Comparison of ENCODE assay signal across 24 cellular contexts in the genomic region with DNA sequence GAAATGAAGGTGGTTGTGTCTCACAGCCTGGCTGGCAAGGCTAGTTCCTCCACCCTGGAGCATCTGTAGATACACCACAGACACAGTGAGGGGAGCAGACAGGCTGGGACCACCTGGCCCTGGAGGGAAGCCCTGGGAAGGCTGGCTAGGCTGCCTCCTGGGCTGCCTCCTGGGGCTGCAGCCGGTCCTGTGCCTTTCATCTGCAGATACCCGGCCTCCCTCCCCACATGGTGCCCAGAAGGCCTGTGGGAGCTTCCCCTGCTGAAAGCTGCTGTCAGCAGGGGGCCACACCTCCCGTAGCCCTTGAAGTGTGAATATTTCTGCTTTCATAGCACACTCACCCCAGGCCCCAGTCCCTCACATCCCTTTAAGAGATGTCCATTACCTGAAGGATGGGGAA. TPM values are rescaled to one million over a fixed set of nuclear protein-coding genes. Genes with fewer than 3 reads are reported as not detected.
DNase-seq lines count a peak whose midpoint lies in the region; ATAC-seq and TF ChIP-seq lines count a peak whose summit lies in the region.
"Had no signal": no experiment of that assay in that cellular context is flagged by ENCODE, and none has a peak within 500 bp of the region (broad histone marks: within the 10 kb centered on the region; RNA-seq: fewer than 3 reads in every experiment).

No MANE protein-coding gene starts in this region.

- no peak overlapping the region for H3K4me3 Mint-ChIP-seq in WTC11
- H3K4me3 Mint-ChIP-seq: mesothelial cell of epicardium; naive thymus-derived CD4-positive, alpha-beta T cell; type B pancreatic cell had no signal

- H3K36me3 Mint-ChIP-seq in WTC11 = no peaks in the 10 kb centered on the region
- H3K36me3 Mint-ChIP-seq: activated naive CD4-positive, alpha-beta T cell treated with anti-CD3 and anti-CD28 coated beads, Interleukin-2, amount 50 U/mL, for 72 hours; mesothelial cell of epicardium; naive thymus-derived CD4-positive, alpha-beta T cell; type B pancreatic cell had no signal

- no peak for TF ChIP-seq CTCF in WTC11 (IDR thresholded peaks at IDR 0.05)
- no peak for TF ChIP-seq CTCF in GM20000 (IDR thresholded peaks at IDR 0.05; ENCODE audit: extremely low read depth, missing control alignments)

- no peaks in the 10 kb centered on the region for H3K36me3 ChIP-seq in MG63
- H3K36me3 ChIP-seq: cardiac muscle cell, gastroesophageal sphincter, left lung, WERI-Rb-1 had no signal

- CTCF ChIA-PET in WTC11 (lab: Charles Lee) = interaction anchor here (1.3 to 2.4 kb wide), 3 partner anchors 38 to 172 kb away, joined by 3 to 6 read pairs (median 4); a partner anchor contains a TSS

- H3K9me3 ChIP-seq in MG63 = no peaks in the 10 kb centered on the region
- H3K9me3 ChIP-seq: gastroesophageal sphincter, left lung had no signal

- H3K27me3 Mint-ChIP-seq in WTC11 (ENCODE audit: low read depth) = no peaks in the 10 kb centered on the region
- H3K27me3 Mint-ChIP-seq: type B pancreatic cell had no signal

- in situ Hi-C loops in KBM-7 (cut with MboI; ENCODE audit: low pct_unique_long_range_greater_than_20kb, low sequenced_read_pairs) = no loop called here

- H3K27me3 ChIP-seq in MG63 = no peaks in the 10 kb centered on the region
- H3K27me3 ChIP-seq: cardiac muscle cell, gastroesophageal sphincter, left lung had no signal

- peak; percentile 31 for DNase-seq in NCI-H510A treated with DMSO at 0.1 percent for 48 hours (lab: John Stamatoyannopoulos, UW)
- DNase-seq in NCI-H510A (lab: John Stamatoyannopoulos, UW) = no peak
- peak; percentile 48 for DNase-seq in KBM-7
- no peak for DNase-seq in WTC11 (ENCODE audit: low spot score)
- DNase-seq in GM20000 (ENCODE audit: low spot score) = no peak
- DNase-seq in COLO668 (lab: John Stamatoyannopoulos, UW; ENCODE audit: unreplicated experiment) = no peak
- DNase-seq in MG63 = no peak
- DNase-seq in stimulated activated naive CD8-positive, alpha-beta T cell treated with anti-CD3 and anti-CD28 coated beads, Interleukin-15, Interleukin-2, amounts not matched to agents 100 U/mL and 50 U/mL, for 24 hours = no peak
- DNase-seq: activated CD8-positive, alpha-beta memory T cell treated with anti-CD3 and anti-CD28 coated beads, Interleukin-2, amount 50 U/mL, for 4 hours; aorta; hypothalamus; naive thymus-derived CD4-positive, alpha-beta T cell; NCI-H1092 treated with DMSO at 0.1 percent for 48 hours; NCI-H2107; NCI-H524 treated with DMSO at 0.1 percent for 48 hours; occipital lobe; WERI-Rb-1 had no signal

- no peak overlapping the region for H3K4me3 ChIP-seq in MG63
- H3K4me3 ChIP-seq: cardiac muscle cell, gastroesophageal sphincter, left lung had no signal

- ATAC-seq in WTC11 = no peak
- ATAC-seq in stimulated activated naive CD8-positive, alpha-beta T cell treated with anti-CD3 and anti-CD28 coated beads, Interleukin-15, Interleukin-2, amounts not matched to agents 100 U/mL and 50 U/mL, for 24 hours = no peak
- ATAC-seq: activated naive CD4-positive, alpha-beta T cell treated with anti-CD3 and anti-CD28 coated beads, Interleukin-2, amount 50 U/mL, for 72 hours; gastroesophageal sphincter; left lung; naive thymus-derived CD4-positive, alpha-beta T cell; SK-N-SH treated with all-trans-retinoic acid at 6 μM for 48 hours had no signal

- no peak overlapping the region for H3K27ac Mint-ChIP-seq in WTC11
- H3K27ac Mint-ChIP-seq: naive thymus-derived CD4-positive, alpha-beta T cell had no signal

- POLR2A ChIA-PET in WTC11 (lab: Charles Lee) = no interaction called here

- peaks cover 43% of the 10 kb centered on the region for H3K4me1 Mint-ChIP-seq in WTC11
- H3K4me1 Mint-ChIP-seq: naive thymus-derived CD4-positive, alpha-beta T cell had no signal

- H3K9me3 Mint-ChIP-seq in WTC11 = no peaks in the 10 kb centered on the region
- H3K9me3 Mint-ChIP-seq: activated naive CD4-positive, alpha-beta T cell treated with anti-CD3 and anti-CD28 coated beads, Interleukin-2, amount 50 U/mL, for 72 hours; mesothelial cell of epicardium; naive thymus-derived CD4-positive, alpha-beta T cell; type B pancreatic cell had no signal

TF ChIP-seq in WTC11, 78 proteins besides CTCF, POLR2A, EP300 and RAD21:
- peak; percentile 97 for TF ChIP-seq ZNF423 (CRISPR knock-in tag; IDR thresholded peaks at IDR 0.05)
- no peak for TF ChIP-seq ZNF416 (CRISPR knock-in tag; IDR thresholded peaks at IDR 0.05)
- no peak for TF ChIP-seq KAT7 (CRISPR knock-in tag; IDR thresholded peaks at IDR 0.05; ENCODE audit: borderline replicate concordance)
- TF ChIP-seq MYBL2 (CRISPR knock-in tag; IDR thresholded peaks at IDR 0.05) = no peak
- TF ChIP-seq, protein P1, sequence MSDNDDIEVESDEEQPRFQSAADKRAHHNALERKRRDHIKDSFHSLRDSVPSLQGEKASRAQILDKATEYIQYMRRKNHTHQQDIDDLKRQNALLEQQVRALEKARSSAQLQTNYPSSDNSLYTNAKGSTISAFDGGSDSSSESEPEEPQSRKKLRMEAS (CRISPR knock-in tag; IDR thresholded peaks at IDR 0.05) = no peak
- TF ChIP-seq TEAD4 (CRISPR knock-in tag; IDR thresholded peaks at IDR 0.05) = no peak
- TF ChIP-seq, protein P2, sequence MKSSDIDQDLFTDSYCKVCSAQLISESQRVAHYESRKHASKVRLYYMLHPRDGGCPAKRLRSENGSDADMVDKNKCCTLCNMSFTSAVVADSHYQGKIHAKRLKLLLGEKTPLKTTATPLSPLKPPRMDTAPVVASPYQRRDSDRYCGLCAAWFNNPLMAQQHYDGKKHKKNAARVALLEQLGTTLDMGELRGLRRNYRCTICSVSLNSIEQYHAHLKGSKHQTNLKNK (CRISPR knock-in tag; IDR thresholded peaks at IDR 0.05) = no peak

RNA-seq across cellular contexts. Expression of a gene that starts 37.6 kb away (rescaled TPM):
- 47.3 to 52.6 TPM (median 52.6 TPM) in 3 replicates for total RNA-seq in WTC11 (2021)
- total RNA-seq in MG63 (2014; rRNA removed; shearing (Covaris generic); ENCODE audit: low replicate concordance) = 33.4 and 40.5 TPM in 2 replicates

Comparison
In these comparisons a context has a peak if more than half of its experiments do, and no peak if none do; other contexts are left out.
1. DNase-seq: peak in NCI-H510A treated with DMSO at 0.1 percent for 48 hours (single experiment) and KBM-7 (single experiment); none in NCI-H510A (single experiment), WTC11 (single experiment), GM20000 (single experiment), COLO668 (single experiment), MG63 (single experiment) and stimulated activated naive CD8-positive, alpha-beta T cell treated with anti-CD3 and anti-CD28 coated beads, Interleukin-15, Interleukin-2, amounts not matched to agents 100 U/mL and 50 U/mL, for 24 hours (single experiment).